ENCODE assay signal across 8 cellular contexts in genomic region chr5:149345147-149345891, GRCh38. TPM values are rescaled to one million over a fixed set of nuclear protein-coding genes. Genes with fewer than 3 reads are reported as not detected.
DNase-seq lines count a peak whose midpoint lies in the region; ATAC-seq, FAIRE-seq and TF ChIP-seq lines count a peak whose summit lies in the region.

Gene GRPEL2, plus strand, starts transcription at chr5:149345499. Its CDS starts 41 bp downstream, at chr5:149345540.

- DNase-seq in D721Med (ENCODE audit: insufficient read length, low spot score), result peak; percentile 90
- peak; percentile 84 for DNase-seq in HuH-7 (ENCODE audit: low spot score)
- DNase-seq in OCI-M1 (lab: John Stamatoyannopoulos, UW), result peak; percentile 98
- peak; percentile 93 for DNase-seq in activated T-cell treated with anti-CD3 and anti-CD28 coated beads for 24 hours (ENCODE audit: low read depth)
- DNase-seq in epithelial cell of prostate (ENCODE audit: low read depth, low spot score), result peak; percentile 88
- DNase-seq in mucosa of gallbladder (ENCODE audit: low spot score), result peak; percentile 96
- DNase-seq in stimulated activated CD8-positive, alpha-beta memory T cell treated with anti-CD3 and anti-CD28 coated beads, Interleukin-4, amount 100 ng/mL, for 4 hours (ENCODE audit: low read depth in 2 of 2, low spot score in 1 of 2), result peak; percentile 67 to 82

- peak; percentile 96 for ATAC-seq in GM21515 (IDR thresholded peaks at IDR 0.05; ENCODE audit: unreplicated experiment)

- TF ChIP-seq CTCF in D721Med (IDR thresholded peaks at IDR 0.05; ENCODE audit: insufficient read depth, missing control alignments), result no peak

- FAIRE-seq in D721Med (lab: Jason Lieb, UNC), result no peak

- peak within 1 kb of the TSS; percentile 81 for H3K27ac ChIP-seq in epithelial cell of prostate

RNA-seq across cellular contexts. Expression of gene GRPEL2, which starts in this region (rescaled TPM):
- total RNA-seq in mucosa of gallbladder, result 15.9 TPM

Comparison
In these comparisons a context has a peak if more than half of its experiments do, and no peak if none do; other contexts are left out.
1. Peak in every context shown above with its lines: DNase-seq, ATAC-seq and H3K27ac ChIP-seq.